10 cellular contexts compared by ENCODE assay signal in the genomic region with DNA sequence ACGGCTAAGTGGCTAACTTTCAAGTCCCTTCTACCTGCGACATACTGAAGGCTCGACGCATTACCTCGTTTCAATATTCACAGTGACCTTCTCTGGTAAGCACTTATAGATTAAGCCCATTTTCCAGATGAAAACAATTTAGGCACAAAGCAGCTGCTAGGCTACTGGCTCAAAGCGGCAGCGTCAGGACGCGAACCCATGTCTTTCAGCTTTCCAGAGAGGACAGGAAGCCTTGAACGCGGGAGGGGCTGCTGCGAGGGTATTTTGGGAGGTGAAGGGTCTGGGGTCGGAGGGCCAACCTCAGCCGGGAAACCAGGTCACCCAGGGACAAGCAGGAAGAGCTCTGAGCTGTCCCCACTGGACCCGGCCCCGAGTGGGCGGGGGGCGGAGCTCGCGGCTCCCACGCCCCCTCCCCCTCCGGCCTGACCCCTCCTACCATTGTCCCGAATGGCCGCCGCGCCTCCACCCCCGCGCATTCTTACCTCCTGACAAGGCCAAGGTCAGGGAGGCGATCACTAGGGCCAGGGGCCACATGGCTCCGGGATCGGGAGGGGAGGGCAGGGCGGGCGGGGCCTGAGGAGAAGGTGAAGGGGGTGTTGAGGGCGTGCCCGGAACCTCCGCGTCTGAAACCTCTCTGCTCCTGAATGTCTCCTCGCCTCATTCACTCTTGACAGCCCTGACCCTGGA. TPM values are rescaled to one million over a fixed set of nuclear protein-coding genes. Genes with fewer than 3 reads are reported as not detected.
A peak's percentile ranks its signal among the peaks of the same experiment; 100 is the strongest.
DNase-seq lines count a peak whose midpoint lies in the region; ATAC-seq, FAIRE-seq and TF ChIP-seq lines count a peak whose summit lies in the region.
"Had no signal": no experiment of that assay in that cellular context is flagged by ENCODE, and none has a peak within 500 bp of the region (broad histone marks: within the 10 kb centered on the region; RNA-seq: fewer than 3 reads in every experiment).

A gene with protein sequence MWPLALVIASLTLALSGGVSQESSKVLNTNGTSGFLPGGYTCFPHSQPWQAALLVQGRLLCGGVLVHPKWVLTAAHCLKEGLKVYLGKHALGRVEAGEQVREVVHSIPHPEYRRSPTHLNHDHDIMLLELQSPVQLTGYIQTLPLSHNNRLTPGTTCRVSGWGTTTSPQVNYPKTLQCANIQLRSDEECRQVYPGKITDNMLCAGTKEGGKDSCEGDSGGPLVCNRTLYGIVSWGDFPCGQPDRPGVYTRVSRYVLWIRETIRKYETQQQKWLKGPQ (minus strand): TSS at position 559 of the 687 bp plus-strand sequence. CDS start 25 bp downstream, at position 534.

- peak; percentile 95 for ATAC-seq in K562

- H4K20me1 ChIP-seq in K562 (replicated peaks; ENCODE audit: control insufficient read depth, insufficient read depth, low read length): no peaks in the 10 kb centered on the region

- peak within 1 kb of the TSS; percentile 57 to 92 for H3K9ac ChIP-seq in K562 (ENCODE audit: insufficient read depth in 1 of 2, low read depth in 2 of 2, low read length in 2 of 2)

- BruUV-seq in K562 (replicated peaks; lab: Mats Ljungman, UMichigan): no TSS peak

- H3K36me3 ChIP-seq in K562 (ENCODE audit: control insufficient read depth, insufficient read depth, low read length) (no peaks in the 10 kb centered on the region), spleen (no peaks in the 10 kb centered on the region)
- H3K36me3 ChIP-seq: SJCRH30 had no signal

- H3K4me3 Mint-ChIP-seq in immature natural killer cell (peak within 1 kb of the TSS; percentile 67 to 84 (median 76)), chondrocyte (ENCODE audit: unreplicated experiment) (no peak within 1 kb of the TSS)

- TF ChIP-seq CTCF in K562 (IDR thresholded peaks at IDR 0.05 in 2 of 3, conservative IDR thresholded peaks at IDR 0.05 in 1 of 3; ENCODE audit: insufficient read depth in 2 of 3, low read depth in 1 of 3, low read length in 3 of 3) (no peak), spleen (IDR thresholded peaks at IDR 0.05 in 8 of 11, conservative IDR thresholded peaks at IDR 0.05 in 3 of 11) (no peak), chondrocyte (IDR thresholded peaks at IDR 0.05) (no peak)

- intact Hi-C loops in K562 (cut with micrococcal nuclease) (no loop called here), spleen (cut with DNase I; ENCODE audit: low total_unique reads) (no loop called here)

- 27% methylated on average over 11 of the region's 38 CpGs for WGBS in K562 (ENCODE audit: insufficient coverage, low coverage, missing lambda C conversion rate)
- 13 to 18% (median 16%) methylated on average over 29 to 38 of the region's 38 CpGs for WGBS in spleen, 5 donors

- H3K9me1 ChIP-seq in K562 (ENCODE audit: control insufficient read depth, insufficient read depth, low read length): no peaks in the 10 kb centered on the region

- H3K36me3 Mint-ChIP-seq in immature natural killer cell (peaks cover 0 to 6% (median 4%) of the 10 kb centered on the region in 3 donors), chondrocyte (ENCODE audit: low read depth) (peaks cover 1% of the 10 kb centered on the region)

- TF ChIP-seq EP300 in K562 (IDR thresholded peaks at IDR 0.05; ENCODE audit: low read length): peak; percentile 19; the same call in 1 of the 2 replicates

- H3K79me2 ChIP-seq in K562 (ENCODE audit: control insufficient read depth, insufficient read depth, low read length): no peaks in the 10 kb centered on the region

- H3K4me2 ChIP-seq in K562 (ENCODE audit: insufficient read depth, low read length): peak within 1 kb of the TSS; percentile 89

- peak within 1 kb of the TSS; percentile 93 for H2AFZ ChIP-seq in K562 (ENCODE audit: low read depth, low read length)

- DNase-seq in HEK293T (ENCODE audit: extremely low spot score) (peak; percentile 26), K562 (ENCODE audit: extremely low read depth in 1 of 4, low spot score in 3 of 4) (peak; percentile 91 to 98 (median 96)), immature natural killer cell (no peak), spleen (no peak), chondrocyte (ENCODE audit: low spot score) (no peak), NCI-H187 treated with DMSO at 0.1 percent for 48 hours (lab: John Stamatoyannopoulos, UW) (no peak)
- DNase-seq in activated CD8-positive, alpha-beta memory T cell treated with anti-CD3 and anti-CD28 coated beads, Interleukin-2, amount 50 U/mL, for 48 hours: no peak
- DNase-seq: activated naive CD4-positive, alpha-beta T cell treated with anti-CD3 and anti-CD28 coated beads, Interleukin-2, amount 50 U/mL, for 16 hours; SJCRH30 had no signal

- in situ Hi-C loops in K562 (cut with MboI): no loop called here

- H3K27ac Mint-ChIP-seq in immature natural killer cell (peak within 1 kb of the TSS in 1 of 6 donors; percentile 50), chondrocyte (ENCODE audit: unreplicated experiment) (no peak within 1 kb of the TSS)

- H3K27ac ChIP-seq in K562 (ENCODE audit: extremely low read depth, low read depth, low read length) (peak within 1 kb of the TSS; percentile 66), spleen (no peak within 1 kb of the TSS)
- H3K27ac ChIP-seq: SJCRH30 had no signal

- H3K4me3 ChIP-seq in K562: peak within 1 kb of the TSS; percentile 38
- peak within 1 kb of the TSS in 5 of 8 donors; percentile 5 to 50 (median 9) for H3K4me3 ChIP-seq in spleen
- H3K4me3 ChIP-seq: SJCRH30 had no signal

- H3K4me1 ChIP-seq in K562 (replicated peaks in 1 of 2; ENCODE audit: control insufficient read depth in 2 of 2, insufficient read depth in 2 of 2, low read length in 2 of 2): peaks cover 16 to 18% of the 10 kb centered on the region in 2 experiments
- peaks cover 0 to 11% (median 6%) of the 10 kb centered on the region in 6 donors for H3K4me1 ChIP-seq in spleen
- H3K4me1 ChIP-seq: SJCRH30 had no signal

- POLR2A ChIA-PET in HEK293T (lab: Yijun Ruan, JAX) (interaction anchor here (1.4 kb wide), 1 partner anchor 48 kb away, joined by 3 read pairs; no protein-coding TSS in a partner anchor), K562 (lab: Yijun Ruan, JAX) (interaction anchor here (0.6 to 1.5 kb wide), 5 partner anchors 10 to 544 kb away, joined by 3 to 7 read pairs (median 3); no protein-coding TSS in a partner anchor)

- H3K27me3 Mint-ChIP-seq in immature natural killer cell (ENCODE audit: low read depth in 3 of 3): peaks cover 13 to 25% (median 14%) of the 10 kb centered on the region in 3 donors
- peaks cover 11% of the 10 kb centered on the region for H3K27me3 Mint-ChIP-seq in chondrocyte (ENCODE audit: low read depth)

- no peaks in the 10 kb centered on the region for H3K9me3 Mint-ChIP-seq in immature natural killer cell
- H3K9me3 Mint-ChIP-seq in chondrocyte (ENCODE audit: low read depth): peaks cover 11% of the 10 kb centered on the region

- TF ChIP-seq RAD21 in K562 (CRISPR knock-in tag; conservative IDR thresholded peaks at IDR 0.05 in 1 of 2, IDR thresholded peaks at IDR 0.05 in 1 of 2): no peak

- TF ChIP-seq POLR2A in K562 (conservative IDR thresholded peaks at IDR 0.05): 0 out of 2 replicates have a peak, but pooled peaks have one; percentile 13
- TF ChIP-seq POLR2A in spleen (IDR thresholded peaks at IDR 0.05): no peak

- CTCF ChIA-PET in HEK293T (lab: Yijun Ruan, JAX) (no interaction called here), K562 (lab: Yijun Ruan, JAX; ENCODE audit: low intra/inter-chr PET ratio) (no interaction called here)

- H3K27me3 ChIP-seq in K562 (ENCODE audit: control insufficient read depth in 2 of 2, insufficient read depth in 2 of 2, low read length in 2 of 2): peaks cover 3 to 8% of the 10 kb centered on the region in 2 experiments; a peak in 1 of 5 replicates
- peaks cover 0 to 78% (median 25%) of the 10 kb centered on the region in 7 donors for H3K27me3 ChIP-seq in spleen (replicated peaks in 1 of 7)
- H3K27me3 ChIP-seq: SJCRH30 had no signal

- peaks cover 5 to 6% of the 10 kb centered on the region in 2 donors for H3K4me1 Mint-ChIP-seq in immature natural killer cell
- H3K4me1 Mint-ChIP-seq in chondrocyte (ENCODE audit: low read depth): peaks cover 2% of the 10 kb centered on the region

- no peaks in the 10 kb centered on the region for H3K9me3 ChIP-seq in K562 (replicated peaks; ENCODE audit: control insufficient read depth, insufficient read depth, low read depth, low read length)
- no peaks in the 10 kb centered on the region for H3K9me3 ChIP-seq in spleen
- H3K9me3 ChIP-seq: SJCRH30 had no signal

- peak; percentile 80 for FAIRE-seq in K562 (lab: Jason Lieb, UNC)

TF ChIP-seq in HEK293T, 16 proteins besides CTCF, POLR2A, EP300 and RAD21 (continues in another document):
- TF ChIP-seq FOXA1 (IDR thresholded peaks at IDR 0.05): no peak
- no peak for TF ChIP-seq BHLHE40 (IDR thresholded peaks at IDR 0.05; ENCODE audit: borderline replicate concordance)

RNA-seq across cellular contexts. Expression of the gene that starts here (rescaled TPM):
- 2.4 and 5.3 TPM in 2 replicates for total RNA-seq in K562 (2011; cell fraction: chromatin; rRNA removed; ENCODE audit: low replicate concordance)
- total RNA-seq in K562 (2011; cell fraction: nucleolus; rRNA removed): 5.7 and 6.5 TPM in 2 replicates
- 6.5 and 8.0 TPM in 2 replicates for total RNA-seq in K562 (2011; cell fraction: nucleoplasm; rRNA removed)
- 1.3 and 2.5 TPM in 2 replicates for total RNA-seq in K562 (2014; rRNA removed)
- total RNA-seq in K562 (2014; rRNA removed; fragmentation: Illumina TruSeq; extraction: Trizol): 1.5 and 1.7 TPM in 2 replicates
- total RNA-seq in K562 (2015; rRNA removed; fragmentation: Illumina TruSeq; extraction: Trizol): 0.64 and 0.72 TPM in 2 replicates
- total RNA-seq in K562 (2021): 2.8 and 4.7 TPM in 2 replicates
- polyA plus RNA-seq in K562 (2011; rRNA removed): 2.9 and 9.0 TPM in 2 replicates
- 3.9 and 15.9 TPM in 2 replicates for polyA plus RNA-seq in K562 (2011; cell fraction: cytosol; rRNA removed)
- polyA plus RNA-seq in K562 (2011; cell fraction: nucleus; rRNA removed): 2.0 and 10.9 TPM in 2 replicates
- polyA plus RNA-seq in K562 (2012): 2.4 and 2.9 TPM in 2 replicates
- 3.8 and 4.4 TPM in 2 replicates for polyA plus RNA-seq in K562 (2014; fragmentation: Illumina TruSeq; extraction: Trizol)
- polyA plus RNA-seq in K562 (2014; fragmentation: Nextera tagmentation; extraction: Ambion mirVana): 1 to 10 TPM in 1 of 2 experiments, under 1 TPM in 1; 0.84 to 2.3 TPM
- 1.3 and 2.3 TPM in 2 replicates for polyA plus RNA-seq in K562 (2014; rRNA removed)
- 0.96 and 4.0 TPM in 2 replicates for polyA minus RNA-seq in K562 (2011; rRNA and poly(A)+ RNA removed)
- 2.5 and 5.7 TPM in 2 replicates for polyA minus RNA-seq in K562 (2011; cell fraction: cytosol; rRNA and poly(A)+ RNA removed)
- polyA minus RNA-seq in K562 (2011; cell fraction: nucleus; rRNA and poly(A)+ RNA removed): 0.44 and 1.6 TPM in 2 replicates
- not detected for polyA plus RNA-seq in immature natural killer cell
- total RNA-seq in spleen: not detected
- polyA plus RNA-seq in spleen: under 1 TPM in 1 of 3 donors, not detected in 2; 0.13 TPM
- not detected in 3 replicates for total RNA-seq in chondrocyte
- total RNA-seq: M059J, SJCRH30 had no signal

Comparison
In these comparisons a context has a peak if more than half of its experiments do, and no peak if none do; other contexts are left out.
1. DNase-seq: peak in HEK293T (single experiment) and K562 (4 of 4); none in immature natural killer cell (0 of 3), spleen (single experiment), chondrocyte (single experiment), activated CD8-positive, alpha-beta memory T cell treated with anti-CD3 and anti-CD28 coated beads, Interleukin-2, amount 50 U/mL, for 48 hours (single experiment) and NCI-H187 treated with DMSO at 0.1 percent for 48 hours (single experiment).